12 cellular contexts compared by ENCODE assay signal in genomic region chr17:75906143-75906884, GRCh38. TPM values are rescaled to one million over a fixed set of nuclear protein-coding genes. Genes with fewer than 3 reads are reported as not detected.
DNase-seq lines count a peak whose midpoint lies in the region; ATAC-seq and TF ChIP-seq lines count a peak whose summit lies in the region.
"Had no signal": no experiment of that assay in that cellular context is flagged by ENCODE, and none has a peak within 500 bp of the region (broad histone marks: within the 10 kb centered on the region; RNA-seq: fewer than 3 reads in every experiment).

No MANE protein-coding gene starts in this region.

- no peak for ATAC-seq in naive thymus-derived CD8-positive, alpha-beta T cell
- ATAC-seq in HG02763 (IDR thresholded peaks at IDR 0.05; ENCODE audit: unreplicated experiment) (no peak), sciatic nerve (no peak)
- ATAC-seq: GM12878 had no signal

- peaks cover 11 to 14% of the 10 kb centered on the region in 2 donors for H3K36me3 ChIP-seq in ascending aorta

- POLR2A ChIA-PET in naive thymus-derived CD8-positive, alpha-beta T cell (lab: Charles Lee), result interaction anchor here (0.6 to 4.8 kb wide), 8 partner anchors 10 to 123 kb away, joined by 3 to 47 read pairs (median 7); partner anchors contain the start of genes TRIM65, UNK and WBP2

- H3K27ac ChIP-seq in 22Rv1 (peak overlapping the region; percentile 85), ascending aorta (peak overlapping the region; percentile 12 to 85)

- peaks cover 5 to 6% of the 10 kb centered on the region in 2 donors for H3K4me1 ChIP-seq in ascending aorta

- BruUV-seq in Calu3 (replicated peaks; lab: Mats Ljungman, UMichigan), result no TSS peak

- H3K9me3 Mint-ChIP-seq in Calu3 (ENCODE audit: low read depth, unreplicated experiment), result no peaks in the 10 kb centered on the region
- no peaks in the 10 kb centered on the region for H3K9me3 Mint-ChIP-seq in naive thymus-derived CD8-positive, alpha-beta T cell

- no peaks in the 10 kb centered on the region for H3K4me1 Mint-ChIP-seq in Calu3 (ENCODE audit: low read depth, unreplicated experiment)
- H3K4me1 Mint-ChIP-seq in naive thymus-derived CD8-positive, alpha-beta T cell, result peaks cover 9 to 30% (median 22%) of the 10 kb centered on the region in 4 donors

- no peak overlapping the region for H3K4me3 ChIP-seq in ascending aorta
- H3K4me3 ChIP-seq: GM12878 had no signal

- H3K27me3 Mint-ChIP-seq in Calu3 (ENCODE audit: unreplicated experiment), result no peaks in the 10 kb centered on the region
- H3K27me3 Mint-ChIP-seq in naive thymus-derived CD8-positive, alpha-beta T cell, result no peaks in the 10 kb centered on the region

- intact Hi-C loops in Calu3 (cut with micrococcal nuclease; ENCODE audit: unreplicated experiment), result no loop called here
- intact Hi-C loops in ascending aorta (cut with DNase I), result loop anchor here (5.0 to 10.0 kb wide), 2 partner anchors 276 to 368 kb away; no protein-coding TSS in a partner anchor
- intact Hi-C loops in sciatic nerve (cut with DNase I), result loop anchor here (5.0 kb wide), 1 partner anchor 101 kb away; no protein-coding TSS in a partner anchor

- no peaks in the 10 kb centered on the region for H3K9me3 ChIP-seq in ascending aorta
- H3K9me3 ChIP-seq: Peyer's patch had no signal

- H3K27ac Mint-ChIP-seq in Calu3 (ENCODE audit: unreplicated experiment), result no peak overlapping the region
- peak overlapping the region in 9 of 10 donors; percentile 37 to 84 (median 78) for H3K27ac Mint-ChIP-seq in naive thymus-derived CD8-positive, alpha-beta T cell

- peaks cover 18% of the 10 kb centered on the region for H3K36me3 Mint-ChIP-seq in Calu3 (ENCODE audit: insufficient read depth, unreplicated experiment)
- H3K36me3 Mint-ChIP-seq in naive thymus-derived CD8-positive, alpha-beta T cell, result peaks cover 0 to 14% (median 0%) of the 10 kb centered on the region in 3 donors

- CTCF ChIA-PET in Calu3 (lab: Charles Lee), result interaction anchor here (0.6 to 2.9 kb wide), 3 partner anchors 99 to 159 kb away, joined by 3 to 22 read pairs (median 6); no protein-coding TSS in a partner anchor

- H3K4me3 Mint-ChIP-seq in Calu3 (ENCODE audit: low read depth, unreplicated experiment), result peak overlapping the region; percentile 24
- peak overlapping the region; percentile 28 to 58 (median 52) for H3K4me3 Mint-ChIP-seq in naive thymus-derived CD8-positive, alpha-beta T cell

- H3K27me3 ChIP-seq in ascending aorta, result no peaks in the 10 kb centered on the region
- H3K27me3 ChIP-seq: Peyer's patch had no signal

- no peak for DNase-seq in Calu3
- no peak for DNase-seq in ascending aorta (ENCODE audit: low spot score in 2 of 2)
- DNase-seq in naive thymus-derived CD8-positive, alpha-beta T cell, result no peak
- DNase-seq in NCI-H774 (lab: John Stamatoyannopoulos, UW), result no peak
- DNase-seq in NOMO-1 (lab: John Stamatoyannopoulos, UW; ENCODE audit: unreplicated experiment in 2 of 2), result no peak
- no peak for DNase-seq in sciatic nerve (ENCODE audit: low spot score)
- DNase-seq: kidney glomerular epithelial cell, NCI-H2029 treated with DMSO at 0.1 percent for 48 hours had no signal

- TF ChIP-seq CTCF in 22Rv1 (IDR thresholded peaks at IDR 0.05) (no peak), Calu3 (IDR thresholded peaks at IDR 0.05; ENCODE audit: unreplicated experiment) (no peak), ascending aorta (IDR thresholded peaks at IDR 0.05) (no peak)

RNA-seq across cellular contexts. Expression of gene MRPL38, which starts 1.6 kb away (rescaled TPM):
- total RNA-seq in Calu3 (2022), result 112 and 130 TPM in 2 replicates
- 31.9 TPM for total RNA-seq in ascending aorta
- 100 to 1,000 TPM; 167 to 178 TPM for total RNA-seq in naive thymus-derived CD8-positive, alpha-beta T cell
- 10 to 100 TPM; 56.4 to 78.7 (median 64.7) TPM for polyA plus RNA-seq in naive thymus-derived CD8-positive, alpha-beta T cell
- 73.6 TPM for total RNA-seq in sciatic nerve

RNA-seq across cellular contexts. Expression of gene TRIM65, which starts 9.6 kb away (rescaled TPM):
- total RNA-seq in Calu3 (2022), result 15.4 and 18.9 TPM in 2 replicates
- 43.3 TPM for total RNA-seq in ascending aorta
- total RNA-seq in naive thymus-derived CD8-positive, alpha-beta T cell, result 10 to 100 TPM; 34.5 to 40.9 TPM
- 10 to 100 TPM; 13.4 to 31.8 (median 18.9) TPM for polyA plus RNA-seq in naive thymus-derived CD8-positive, alpha-beta T cell
- 24.7 TPM for total RNA-seq in sciatic nerve

RNA-seq across cellular contexts. Expression of gene TRIM47, which starts 27.9 kb away (rescaled TPM):
- 51.2 and 54.1 TPM in 2 replicates for total RNA-seq in Calu3 (2022)
- 132 TPM for total RNA-seq in ascending aorta
- 1 to 10 TPM; 9.7 to 9.9 TPM for total RNA-seq in naive thymus-derived CD8-positive, alpha-beta T cell
- polyA plus RNA-seq in naive thymus-derived CD8-positive, alpha-beta T cell, result 1 to 10 TPM; 1.9 to 8.5 (median 4.2) TPM
- 50.7 TPM for total RNA-seq in sciatic nerve

RNA-seq across cellular contexts. Expression of gene FBF1, which starts 34.5 kb away (rescaled TPM):
- total RNA-seq in Calu3 (2022) (32.6 and 33.6 TPM in 2 replicates), ascending aorta (8.9 TPM), sciatic nerve (18.5 TPM)
- total RNA-seq in naive thymus-derived CD8-positive, alpha-beta T cell, result 10 to 100 TPM; 47.7 to 54.6 TPM
- polyA plus RNA-seq in naive thymus-derived CD8-positive, alpha-beta T cell, result 1 to 10 TPM; 2.4 to 8.0 (median 7.5) TPM

RNA-seq across cellular contexts. Expression of gene WBP2, which starts 51.2 kb away (rescaled TPM):
- total RNA-seq in Calu3 (2022) (126 and 133 TPM in 2 replicates), ascending aorta (50.7 TPM), sciatic nerve (156 TPM)
- total RNA-seq in naive thymus-derived CD8-positive, alpha-beta T cell, result 100 to 1,000 TPM; 152 to 156 TPM
- polyA plus RNA-seq in naive thymus-derived CD8-positive, alpha-beta T cell, result 10 to 100 TPM; 58.1 to 95.1 (median 70.6) TPM
